ENCODE assay signal across 1 cellular context in genomic region chrX:17411189-17411588, GRCh38.
TF ChIP-seq lines count a peak whose summit lies in the region.

No MANE protein-coding gene starts in this region.

TF ChIP-seq in HEK293, 187 proteins besides CTCF, POLR2A, EP300 and RAD21 (continued from another document):
- TF ChIP-seq ZNF548 (tag by site-specific recombination; IDR thresholded peaks at IDR 0.05): no peak
